ENCODE assay signal across 8 cellular contexts in the genomic region with DNA sequence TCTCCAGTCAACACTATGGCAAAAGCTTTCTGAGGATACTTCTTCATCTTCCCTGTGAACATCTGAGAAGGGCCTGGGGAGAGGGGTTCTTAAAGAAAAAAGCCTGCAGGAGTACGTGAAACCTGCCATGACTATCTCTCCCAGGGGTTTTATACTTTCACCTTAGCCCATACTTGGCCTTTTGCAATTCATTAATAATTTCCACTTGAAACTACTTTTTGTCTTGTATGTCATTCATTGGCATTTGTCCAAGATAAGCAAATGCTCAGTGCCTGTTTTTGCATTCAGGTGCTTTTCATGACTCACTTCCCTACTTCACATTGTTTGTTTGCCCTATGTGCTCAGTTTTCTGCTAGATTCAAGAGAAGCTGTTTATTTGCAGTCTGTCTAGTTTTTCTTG.
DNase-seq lines count a peak whose midpoint lies in the region; ATAC-seq and TF ChIP-seq lines count a peak whose summit lies in the region.

No MANE protein-coding gene starts in this region.

- H3K36me3 ChIP-seq in subcutaneous abdominal adipose tissue (ENCODE audit: control insufficient read depth in 5 of 5, insufficient read depth in 5 of 5, low read length in 5 of 5) (no peaks in the 10 kb centered on the region), prostate gland (no peaks in the 10 kb centered on the region)

- H3K9me3 ChIP-seq in subcutaneous abdominal adipose tissue (ENCODE audit: control insufficient read depth in 5 of 5, low read length in 5 of 5) (peaks cover 0 to 3% (median 0%) of the 10 kb centered on the region in 5 donors), prostate gland (no peaks in the 10 kb centered on the region)

- TF ChIP-seq POLR2A in prostate gland (IDR thresholded peaks at IDR 0.05): no peak

- no peak for TF ChIP-seq CTCF in choroid plexus epithelial cell (conservative IDR thresholded peaks at IDR 0.05; ENCODE audit: low read depth, low read length)
- no peak for TF ChIP-seq CTCF in prostate gland (IDR thresholded peaks at IDR 0.05)

- intact Hi-C loops in prostate gland (cut with DNase I): no loop called here

- H3K4me3 ChIP-seq in choroid plexus epithelial cell (ENCODE audit: low read depth, low read length): no peak overlapping the region
- H3K4me3 ChIP-seq in subcutaneous abdominal adipose tissue (ENCODE audit: low read depth in 1 of 5, low read length in 5 of 5): no peak overlapping the region
- no peak overlapping the region for H3K4me3 ChIP-seq in prostate gland

- peak; percentile 84 for ATAC-seq in GM18870 (IDR thresholded peaks at IDR 0.05; ENCODE audit: unreplicated experiment)
- peak; percentile 77 for ATAC-seq in HG02763 (IDR thresholded peaks at IDR 0.05; ENCODE audit: unreplicated experiment)

- 83% methylated on average over 1 of the region's 1 CpG for WGBS in prostate gland

- peak; percentile 95 for DNase-seq in NCI-H146 (lab: John Stamatoyannopoulos, UW)
- peak; percentile 98 for DNase-seq in choroid plexus epithelial cell (ENCODE audit: low read depth)
- no peak for DNase-seq in prostate gland (ENCODE audit: low spot score)
- DNase-seq in CD1c-positive myeloid dendritic cell (ENCODE audit: extremely low spot score): no peak
- no peak for DNase-seq in NCI-H82 treated with DMSO at 0.1 percent for 48 hours (lab: John Stamatoyannopoulos, UW; ENCODE audit: unreplicated experiment)

- peak overlapping the region; percentile 58 for H3K27ac ChIP-seq in subcutaneous abdominal adipose tissue (ENCODE audit: low read depth, low read length)
- H3K27ac ChIP-seq in prostate gland: no peak overlapping the region

- H3K27me3 ChIP-seq in subcutaneous abdominal adipose tissue (ENCODE audit: control insufficient read depth in 5 of 5, insufficient read depth in 4 of 5, low read length in 5 of 5) (no peaks in the 10 kb centered on the region), prostate gland (replicated peaks; ENCODE audit: insufficient read depth) (no peaks in the 10 kb centered on the region)

- H3K9ac ChIP-seq in subcutaneous abdominal adipose tissue (ENCODE audit: low read length in 5 of 5): no peak overlapping the region

- H3K4me1 ChIP-seq in subcutaneous abdominal adipose tissue (ENCODE audit: control insufficient read depth in 5 of 5, insufficient read depth in 5 of 5, low read length in 5 of 5): peaks cover 0 to 6% (median 0%) of the 10 kb centered on the region in 5 donors
- H3K4me1 ChIP-seq in prostate gland (replicated peaks): no peaks in the 10 kb centered on the region

Comparison
In these comparisons a context has a peak if more than half of its experiments do, and no peak if none do; other contexts are left out.
1. DNase-seq: peak in NCI-H146 (single experiment) and choroid plexus epithelial cell (single experiment); none in prostate gland (single experiment), CD1c-positive myeloid dendritic cell (single experiment) and NCI-H82 treated with DMSO at 0.1 percent for 48 hours (single experiment).